ENCODE assay signal across 9 cellular contexts in genomic region chr10:61905446-61905725, GRCh38. TPM values are rescaled to one million over a fixed set of nuclear protein-coding genes. Genes with fewer than 3 reads are reported as not detected.
A peak's percentile ranks its signal among the peaks of the same experiment; 100 is the strongest.
DNase-seq lines count a peak whose midpoint lies in the region; ATAC-seq, FAIRE-seq and TF ChIP-seq lines count a peak whose summit lies in the region.
"Had no signal": no experiment of that assay in that cellular context is flagged by ENCODE, and none has a peak within 500 bp of the region (broad histone marks: within the 10 kb centered on the region; RNA-seq: fewer than 3 reads in every experiment).

No MANE protein-coding gene starts in this region.

- H3K27ac Mint-ChIP-seq in activated CD4-positive, alpha-beta memory T cell treated with anti-CD3 and anti-CD28 coated beads, Interleukin-2, amount 10 ng/mL, durations not matched to agents 7 days and 5 days, result peak overlapping the region; percentile 98

- no peak for FAIRE-seq in kidney (lab: Jason Lieb, UNC)

- DNase-seq in activated T-cell treated with anti-CD3 and anti-CD28 coated beads, Interleukin-2, amount 50 U/mL, for 4 hours, result no peak
- no peak for DNase-seq in activated T-cell treated with anti-CD3 and anti-CD28 coated beads, Interleukin-2, amount 50 U/mL, for 48 hours
- DNase-seq in activated CD4-positive, alpha-beta memory T cell treated with anti-CD3 and anti-CD28 coated beads, Interleukin-2, amount 10 ng/mL, durations not matched to agents 7 days and 5 days, result no peak
- no peak for DNase-seq in kidney
- no peak for DNase-seq in thoracic aorta (ENCODE audit: low spot score)
- DNase-seq in stimulated activated CD4-positive, alpha-beta T cell treated with anti-CD3 and anti-CD28 coated beads, Interleukin-2, amount 100 ng/mL, for 24 hours, result no peak
- no peak for DNase-seq in NCI-H2227 (lab: John Stamatoyannopoulos, UW; ENCODE audit: unreplicated experiment)
- no peak for DNase-seq in RPMI8226
- DNase-seq: NCI-H2029 had no signal

- TF ChIP-seq CTCF in kidney (IDR thresholded peaks at IDR 0.05; ENCODE audit: borderline replicate concordance, extremely low read depth, insufficient read depth) (no peak), thoracic aorta (IDR thresholded peaks at IDR 0.05) (no peak)

- H3K4me1 Mint-ChIP-seq in activated T-cell treated with anti-CD3 and anti-CD28 coated beads, Interleukin-2, amount 50 U/mL, for 4 hours (ENCODE audit: low read depth), result peaks cover 39% of the 10 kb centered on the region
- peaks cover 37% of the 10 kb centered on the region for H3K4me1 Mint-ChIP-seq in activated CD4-positive, alpha-beta memory T cell treated with anti-CD3 and anti-CD28 coated beads, Interleukin-2, amount 10 ng/mL, durations not matched to agents 7 days and 5 days

- no peaks in the 10 kb centered on the region for H3K27me3 Mint-ChIP-seq in activated T-cell treated with anti-CD3 and anti-CD28 coated beads, Interleukin-2, amount 50 U/mL, for 4 hours (ENCODE audit: low read depth)
- H3K27me3 Mint-ChIP-seq in activated CD4-positive, alpha-beta memory T cell treated with anti-CD3 and anti-CD28 coated beads, Interleukin-2, amount 10 ng/mL, durations not matched to agents 7 days and 5 days, result no peaks in the 10 kb centered on the region

- no peaks in the 10 kb centered on the region for H3K9me3 Mint-ChIP-seq in activated T-cell treated with anti-CD3 and anti-CD28 coated beads, Interleukin-2, amount 50 U/mL, for 4 hours
- no peaks in the 10 kb centered on the region for H3K9me3 Mint-ChIP-seq in activated CD4-positive, alpha-beta memory T cell treated with anti-CD3 and anti-CD28 coated beads, Interleukin-2, amount 10 ng/mL, durations not matched to agents 7 days and 5 days

- POLR2A ChIA-PET in activated CD4-positive, alpha-beta memory T cell treated with anti-CD3 and anti-CD28 coated beads, Interleukin-2, amount 10 ng/mL, durations not matched to agents 7 days and 5 days (lab: Charles Lee), result interaction anchor here (1.2 to 11.5 kb wide), 8 partner anchors 19 to 278 kb away, joined by 3 to 785 read pairs (median 69); no protein-coding TSS in a partner anchor

- intact Hi-C loops in kidney (cut with DNase I), result no loop called here

- H3K4me1 ChIP-seq in kidney (ENCODE audit: control insufficient read depth in 1 of 2, insufficient read depth in 1 of 2, low read depth in 1 of 2, low read length in 2 of 2), result peaks cover 4 to 6% of the 10 kb centered on the region in 2 donors
- peaks cover 8 to 40% of the 10 kb centered on the region in 2 donors for H3K4me1 ChIP-seq in thoracic aorta (ENCODE audit: control insufficient read depth in 1 of 2, low read depth in 2 of 2)

- no peak overlapping the region for H3K9ac ChIP-seq in kidney (ENCODE audit: low read length in 2 of 2)

- H3K9me3 ChIP-seq in kidney (ENCODE audit: control insufficient read depth in 1 of 2, low read length in 2 of 2) (no peaks in the 10 kb centered on the region), thoracic aorta (no peaks in the 10 kb centered on the region)

- H3K4me3 Mint-ChIP-seq in activated T-cell treated with anti-CD3 and anti-CD28 coated beads, Interleukin-2, amount 50 U/mL, for 4 hours, result peak overlapping the region; percentile 68
- peak overlapping the region; percentile 48 for H3K4me3 Mint-ChIP-seq in activated CD4-positive, alpha-beta memory T cell treated with anti-CD3 and anti-CD28 coated beads, Interleukin-2, amount 10 ng/mL, durations not matched to agents 7 days and 5 days

- CTCF ChIA-PET in activated CD4-positive, alpha-beta memory T cell treated with anti-CD3 and anti-CD28 coated beads, Interleukin-2, amount 10 ng/mL, durations not matched to agents 7 days and 5 days (lab: Charles Lee), result interaction anchor here (1.1 to 2.8 kb wide), 8 partner anchors 8 to 340 kb away, joined by 3 to 11 read pairs (median 4); no protein-coding TSS in a partner anchor

- no peak for ATAC-seq in activated T-cell treated with anti-CD3 and anti-CD28 coated beads, Interleukin-2, amount 50 U/mL, for 4 hours
- no peak for ATAC-seq in thoracic aorta (ENCODE audit: insufficient number of reproducible peaks, low FRiP score, low read depth)

- H3K27ac ChIP-seq in kidney (ENCODE audit: low read depth in 2 of 2, low read length in 2 of 2), result peak overlapping the region; percentile 60 to 73
- H3K27ac ChIP-seq in thoracic aorta, result peak overlapping the region; percentile 98 to 99

- peak overlapping the region in 1 of 2 donors; percentile 11 for H3K4me3 ChIP-seq in kidney (ENCODE audit: low read length in 2 of 2)
- no peak overlapping the region for H3K4me3 ChIP-seq in thoracic aorta

- no peaks in the 10 kb centered on the region for H3K36me3 ChIP-seq in kidney (ENCODE audit: control insufficient read depth in 1 of 2, insufficient read depth in 2 of 2, low read length in 2 of 2)
- H3K36me3 ChIP-seq in thoracic aorta, result no peaks in the 10 kb centered on the region

- H3K36me3 Mint-ChIP-seq in activated T-cell treated with anti-CD3 and anti-CD28 coated beads, Interleukin-2, amount 50 U/mL, for 4 hours (ENCODE audit: insufficient read depth), result peaks cover 19% of the 10 kb centered on the region
- H3K36me3 Mint-ChIP-seq in activated CD4-positive, alpha-beta memory T cell treated with anti-CD3 and anti-CD28 coated beads, Interleukin-2, amount 10 ng/mL, durations not matched to agents 7 days and 5 days (ENCODE audit: low read depth), result peaks cover 52% of the 10 kb centered on the region

- H3K27me3 ChIP-seq in thoracic aorta (replicated peaks; ENCODE audit: insufficient read depth), result no peaks in the 10 kb centered on the region

RNA-seq across cellular contexts. Expression of gene ARID5B, which starts 3.9 kb away (rescaled TPM):
- 10 to 100 TPM; 50.8 to 83.7 (median 69.8) TPM for total RNA-seq in activated T-cell treated with anti-CD3 and anti-CD28 coated beads, Interleukin-2, amount 50 U/mL, for 4 hours
- total RNA-seq in activated CD4-positive, alpha-beta memory T cell treated with anti-CD3 and anti-CD28 coated beads, Interleukin-2, amount 10 ng/mL, durations not matched to agents 7 days and 5 days, result 10 to 100 TPM; 71.1 to 73.9 TPM
- 77.9 TPM for total RNA-seq in kidney
- 8.6 TPM for polyA plus RNA-seq in kidney (ENCODE audit: insufficient read depth, low read depth, low replicate concordance)
- 10 to 100 TPM; 60.7 to 80.4 TPM for total RNA-seq in thoracic aorta
